In genomic region chr17:82396601-82397435, GRCh38 we compare ENCODE assay signal across 2 cellular contexts.
TF ChIP-seq lines count a peak whose summit lies in the region.

No MANE protein-coding gene starts in this region.

TF ChIP-seq in HCT116, 20 proteins besides CTCF, POLR2A, EP300 and RAD21:
- no peak for TF ChIP-seq ZNF274 (IDR thresholded peaks at IDR 0.05; ENCODE audit: low read depth, low read length)
- TF ChIP-seq YY1 (IDR thresholded peaks at IDR 0.05; ENCODE audit: extremely low read depth, insufficient replicate concordance, low read depth, low read length): no peak
- TF ChIP-seq SIN3A (IDR thresholded peaks at IDR 0.05; ENCODE audit: low read depth): no peak
- TF ChIP-seq FOSL1 (IDR thresholded peaks at IDR 0.05; ENCODE audit: low read depth): no peak
- no peak for TF ChIP-seq ZFX (IDR thresholded peaks at IDR 0.05)
- no peak for TF ChIP-seq EZH2 (IDR thresholded peaks at IDR 0.05)
- TF ChIP-seq ATF3 (IDR thresholded peaks at IDR 0.05): no peak
- no peak for TF ChIP-seq EZH2phosphoT487 (IDR thresholded peaks at IDR 0.05; ENCODE audit: borderline replicate concordance)
- no peak for TF ChIP-seq EGR1 (IDR thresholded peaks at IDR 0.05; ENCODE audit: low read depth)
- TF ChIP-seq ZBTB33 (IDR thresholded peaks at IDR 0.05; ENCODE audit: extremely low read depth, insufficient replicate concordance, low read length): no peak
- TF ChIP-seq SP1 (IDR thresholded peaks at IDR 0.05; ENCODE audit: low read depth): no peak
- TF ChIP-seq CEBPB (IDR thresholded peaks at IDR 0.05; ENCODE audit: low read depth): no peak
- TF ChIP-seq SRF (IDR thresholded peaks at IDR 0.05; ENCODE audit: low read depth): no peak
- TF ChIP-seq ELF1 (IDR thresholded peaks at IDR 0.05; ENCODE audit: borderline replicate concordance, low read depth): no peak
- TF ChIP-seq JUND (IDR thresholded peaks at IDR 0.05): no peak
- TF ChIP-seq REST (IDR thresholded peaks at IDR 0.05; ENCODE audit: low read depth): no peak
- TF ChIP-seq MAX (IDR thresholded peaks at IDR 0.05): no peak

TF ChIP-seq in K562, 482 proteins besides CTCF, POLR2A, EP300 and RAD21:
- peak; percentile 37; the same call in 1 of the 2 replicates for TF ChIP-seq RBFOX2 (IDR thresholded peaks at IDR 0.05; ENCODE audit: low read depth, low read length)
- TF ChIP-seq TCF7 (IDR thresholded peaks at IDR 0.05; ENCODE audit: borderline replicate concordance): no peak
